8 cellular contexts compared by ENCODE assay signal in the genomic region with DNA sequence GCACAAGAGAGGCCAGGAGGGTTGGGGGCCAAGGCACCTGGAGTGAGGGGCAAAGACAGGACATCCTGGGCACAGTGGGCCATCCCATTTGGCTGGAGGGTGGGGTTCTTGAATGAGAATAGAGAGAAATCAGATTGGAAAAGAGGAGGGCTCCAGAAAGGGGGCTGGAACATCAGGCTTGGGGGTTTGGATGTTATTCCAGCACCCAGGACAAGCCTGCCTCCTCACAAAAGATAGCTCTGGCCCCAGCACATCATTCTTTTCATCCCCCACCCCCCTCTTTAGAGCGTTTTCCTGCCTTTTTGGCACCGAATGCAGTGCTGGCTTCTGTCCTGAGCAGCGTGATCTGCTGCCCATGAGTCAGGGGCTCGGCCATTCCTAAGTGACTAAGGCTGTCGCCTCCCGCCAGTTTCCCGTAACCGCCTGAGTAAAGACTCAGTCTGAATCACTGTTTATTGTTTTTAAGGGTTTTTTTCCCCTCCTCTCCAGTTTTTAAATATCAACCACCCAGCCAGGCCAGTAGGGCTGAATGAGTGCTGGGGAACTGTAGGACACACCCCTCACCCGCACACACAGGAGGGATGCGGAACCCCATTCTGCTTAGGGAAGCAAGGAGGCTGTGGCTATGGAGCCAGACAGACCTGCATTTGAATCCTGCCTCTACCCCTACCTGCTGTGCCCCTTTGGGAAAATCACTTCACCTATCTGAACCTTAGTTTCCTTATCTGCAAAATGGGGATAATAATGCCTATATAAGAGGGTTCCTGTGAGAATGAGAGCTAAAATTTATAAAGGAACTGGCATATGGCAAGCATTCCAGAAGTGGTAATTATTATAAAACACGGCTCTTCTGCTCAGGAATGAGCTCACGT. TPM values are rescaled to one million over a fixed set of nuclear protein-coding genes. Genes with fewer than 3 reads are reported as not detected.
A peak's percentile ranks its signal among the peaks of the same experiment; 100 is the strongest.
DNase-seq lines count a peak whose midpoint lies in the region; ATAC-seq and TF ChIP-seq lines count a peak whose summit lies in the region.

No MANE protein-coding gene starts in this region.

- 64 to 69% (median 66%) methylated on average over 12 of the region's 12 CpGs for WGBS in spleen, 5 donors

- TF ChIP-seq RAD21 in HCT116 (IDR thresholded peaks at IDR 0.05; ENCODE audit: low read depth): peak; percentile 28

- BruUV-seq in HCT116 (replicated peaks; lab: Mats Ljungman, UMichigan): no TSS peak

- H3K9me3 Mint-ChIP-seq in activated T-cell treated with anti-CD3 and anti-CD28 coated beads, Interleukin-2, amount 50 U/mL, for 4 hours: no peaks in the 10 kb centered on the region

- H3K9me3 ChIP-seq in HCT116 (ENCODE audit: control insufficient read depth in 1 of 2, insufficient read depth in 1 of 2, low read depth in 1 of 2, low read length in 2 of 2) (no peaks in the 10 kb centered on the region), skeletal muscle tissue (ENCODE audit: control insufficient read depth in 3 of 3, low read length in 3 of 3) (no peaks in the 10 kb centered on the region), spleen (no peaks in the 10 kb centered on the region)

- no peak for TF ChIP-seq POLR2A in HCT116 (IDR thresholded peaks at IDR 0.05; ENCODE audit: borderline replicate concordance, extremely low read depth, insufficient read depth, insufficient read length)
- TF ChIP-seq POLR2A in spleen (IDR thresholded peaks at IDR 0.05): no peak

- no peaks in the 10 kb centered on the region for H3K4me1 Mint-ChIP-seq in activated T-cell treated with anti-CD3 and anti-CD28 coated beads, Interleukin-2, amount 50 U/mL, for 4 hours (ENCODE audit: low read depth)

- H3K27me3 Mint-ChIP-seq in activated T-cell treated with anti-CD3 and anti-CD28 coated beads, Interleukin-2, amount 50 U/mL, for 4 hours (ENCODE audit: low read depth): peaks cover 8% of the 10 kb centered on the region

- H3K4me1 ChIP-seq in HCT116 (ENCODE audit: control insufficient read depth in 1 of 2, insufficient read depth in 2 of 2, low read length in 2 of 2) (peaks cover 11 to 37% of the 10 kb centered on the region in 2 experiments), skeletal muscle tissue (ENCODE audit: control insufficient read depth in 3 of 3, insufficient read depth in 3 of 3, low read length in 3 of 3) (peaks cover 35 to 47% (median 44%) of the 10 kb centered on the region in 3 donors), spleen (peaks cover 0 to 14% (median 0%) of the 10 kb centered on the region in 6 donors)

- DNase-seq in HCT116 (ENCODE audit: low read depth, low spot score) (peak; percentile 75), astrocyte of the spinal cord (ENCODE audit: low read depth, low spot score) (peak; percentile 98), iPS-NIHi11 (ENCODE audit: low spot score) (peak; percentile 45), spleen (no peak), NCI-H524 (lab: John Stamatoyannopoulos, UW) (no peak), NCI-H345 (lab: John Stamatoyannopoulos, UW) (no peak)
- no peak for DNase-seq in activated T-cell treated with anti-CD3 and anti-CD28 coated beads, Interleukin-2, amount 50 U/mL, for 4 hours

- RAD21 ChIA-PET in HCT116 (lab: Charles Lee; ENCODE audit: low non-redundant PET in 1 of 2, low total read pairs in 2 of 2, uncharacterized antibody in 2 of 2, unreplicated experiment in 2 of 2): no interaction called here

- peak; percentile 91 for ATAC-seq in HCT116
- ATAC-seq in activated T-cell treated with anti-CD3 and anti-CD28 coated beads, Interleukin-2, amount 50 U/mL, for 4 hours: no peak

- peak overlapping the region; percentile 72 for H3K4me2 ChIP-seq in HCT116 (ENCODE audit: low read length)

- no peaks in the 10 kb centered on the region for H3K36me3 Mint-ChIP-seq in activated T-cell treated with anti-CD3 and anti-CD28 coated beads, Interleukin-2, amount 50 U/mL, for 4 hours (ENCODE audit: insufficient read depth)

- H3K4me3 Mint-ChIP-seq in activated T-cell treated with anti-CD3 and anti-CD28 coated beads, Interleukin-2, amount 50 U/mL, for 4 hours: no peak overlapping the region

- H3K9ac ChIP-seq in HCT116 (ENCODE audit: low read length) (peak overlapping the region; percentile 35), skeletal muscle tissue (ENCODE audit: low read depth in 1 of 3, low read length in 3 of 3) (peak overlapping the region in 1 of 3 donors; percentile 40)

- TF ChIP-seq CTCF in HCT116 (IDR thresholded peaks at IDR 0.05 in 2 of 3, conservative IDR thresholded peaks at IDR 0.05 in 1 of 3; ENCODE audit: borderline replicate concordance in 1 of 3, insufficient read depth in 1 of 3, low read depth in 2 of 3, low read length in 2 of 3) (no peak), astrocyte of the spinal cord (IDR thresholded peaks at IDR 0.05; ENCODE audit: low read depth, low read length) (no peak), spleen (IDR thresholded peaks at IDR 0.05 in 8 of 11, conservative IDR thresholded peaks at IDR 0.05 in 3 of 11) (no peak)

- no peaks in the 10 kb centered on the region for H3K79me2 ChIP-seq in HCT116 (ENCODE audit: insufficient read depth, low read length)

- intact Hi-C loops in HCT116 (cut with micrococcal nuclease): no loop called here
- intact Hi-C loops in spleen (cut with DNase I; ENCODE audit: low total_unique reads): no loop called here

- H3K4me3 ChIP-seq in HCT116 (replicated peaks in 1 of 2; ENCODE audit: low read depth in 1 of 2, low read length in 2 of 2): peak overlapping the region; percentile 10 to 17
- no peak overlapping the region for H3K4me3 ChIP-seq in astrocyte of the spinal cord (ENCODE audit: low read depth, low read length)
- no peak overlapping the region for H3K4me3 ChIP-seq in skeletal muscle tissue (ENCODE audit: low read length in 3 of 3)
- no peak overlapping the region for H3K4me3 ChIP-seq in spleen

- in situ Hi-C loops in astrocyte of the spinal cord (cut with HindIII; ENCODE audit: low sequenced_read_pairs): no loop called here

- H2AFZ ChIP-seq in HCT116 (ENCODE audit: low read depth, low read length, poor library complexity, severe bottlenecking): peak overlapping the region; percentile 77

- H3K36me3 ChIP-seq in HCT116 (ENCODE audit: control insufficient read depth in 1 of 2, insufficient read depth in 2 of 2, low read length in 2 of 2) (no peaks in the 10 kb centered on the region), skeletal muscle tissue (ENCODE audit: control insufficient read depth in 3 of 3, insufficient read depth in 3 of 3, low read length in 3 of 3) (no peaks in the 10 kb centered on the region), spleen (no peaks in the 10 kb centered on the region)

- no peak overlapping the region for H3K27ac ChIP-seq in HCT116 (ENCODE audit: low read depth, low read length)
- H3K27ac ChIP-seq in skeletal muscle tissue (ENCODE audit: low read depth, low read length): peak overlapping the region; percentile 63
- H3K27ac ChIP-seq in spleen: peak overlapping the region in 4 of 8 donors; percentile 2 to 28 (median 16)

- CTCF ChIA-PET in HCT116 (lab: Charles Lee): no interaction called here

- POLR2A ChIA-PET in HCT116 (lab: Charles Lee): interaction anchor here (0.8 kb wide), 1 partner anchor 9 kb away, joined by 3 read pairs; no protein-coding TSS in a partner anchor

- H4K20me1 ChIP-seq in HCT116 (ENCODE audit: insufficient read depth): no peaks in the 10 kb centered on the region

- H3K27me3 ChIP-seq in HCT116 (ENCODE audit: insufficient read depth, low read length): no peaks in the 10 kb centered on the region
- H3K27me3 ChIP-seq in skeletal muscle tissue (ENCODE audit: control insufficient read depth in 3 of 3, insufficient read depth in 3 of 3, low read length in 3 of 3): no peaks in the 10 kb centered on the region
- peaks cover 0 to 4% (median 0%) of the 10 kb centered on the region in 7 donors for H3K27me3 ChIP-seq in spleen (replicated peaks in 1 of 7)

- H3K9me2 ChIP-seq in HCT116 (ENCODE audit: insufficient read depth): no peaks in the 10 kb centered on the region

TF ChIP-seq in HCT116, 20 proteins besides CTCF, POLR2A, EP300 and RAD21 (continues in another document):
- TF ChIP-seq, protein P1, sequence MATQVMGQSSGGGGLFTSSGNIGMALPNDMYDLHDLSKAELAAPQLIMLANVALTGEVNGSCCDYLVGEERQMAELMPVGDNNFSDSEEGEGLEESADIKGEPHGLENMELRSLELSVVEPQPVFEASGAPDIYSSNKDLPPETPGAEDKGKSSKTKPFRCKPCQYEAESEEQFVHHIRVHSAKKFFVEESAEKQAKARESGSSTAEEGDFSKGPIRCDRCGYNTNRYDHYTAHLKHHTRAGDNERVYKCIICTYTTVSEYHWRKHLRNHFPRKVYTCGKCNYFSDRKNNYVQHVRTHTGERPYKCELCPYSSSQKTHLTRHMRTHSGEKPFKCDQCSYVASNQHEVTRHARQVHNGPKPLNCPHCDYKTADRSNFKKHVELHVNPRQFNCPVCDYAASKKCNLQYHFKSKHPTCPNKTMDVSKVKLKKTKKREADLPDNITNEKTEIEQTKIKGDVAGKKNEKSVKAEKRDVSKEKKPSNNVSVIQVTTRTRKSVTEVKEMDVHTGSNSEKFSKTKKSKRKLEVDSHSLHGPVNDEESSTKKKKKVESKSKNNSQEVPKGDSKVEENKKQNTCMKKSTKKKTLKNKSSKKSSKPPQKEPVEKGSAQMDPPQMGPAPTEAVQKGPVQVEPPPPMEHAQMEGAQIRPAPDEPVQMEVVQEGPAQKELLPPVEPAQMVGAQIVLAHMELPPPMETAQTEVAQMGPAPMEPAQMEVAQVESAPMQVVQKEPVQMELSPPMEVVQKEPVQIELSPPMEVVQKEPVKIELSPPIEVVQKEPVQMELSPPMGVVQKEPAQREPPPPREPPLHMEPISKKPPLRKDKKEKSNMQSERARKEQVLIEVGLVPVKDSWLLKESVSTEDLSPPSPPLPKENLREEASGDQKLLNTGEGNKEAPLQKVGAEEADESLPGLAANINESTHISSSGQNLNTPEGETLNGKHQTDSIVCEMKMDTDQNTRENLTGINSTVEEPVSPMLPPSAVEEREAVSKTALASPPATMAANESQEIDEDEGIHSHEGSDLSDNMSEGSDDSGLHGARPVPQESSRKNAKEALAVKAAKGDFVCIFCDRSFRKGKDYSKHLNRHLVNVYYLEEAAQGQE (IDR thresholded peaks at IDR 0.05; ENCODE audit: low read depth): no peak
- TF ChIP-seq, protein P2, sequence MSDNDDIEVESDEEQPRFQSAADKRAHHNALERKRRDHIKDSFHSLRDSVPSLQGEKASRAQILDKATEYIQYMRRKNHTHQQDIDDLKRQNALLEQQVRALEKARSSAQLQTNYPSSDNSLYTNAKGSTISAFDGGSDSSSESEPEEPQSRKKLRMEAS (IDR thresholded peaks at IDR 0.05): peak; percentile 81
- no peak for TF ChIP-seq ZFX (IDR thresholded peaks at IDR 0.05)
- TF ChIP-seq POLR2AphosphoS5 (IDR thresholded peaks at IDR 0.05; ENCODE audit: low read depth, low read length): peak; percentile 36; the same call in 1 of the 2 replicates
- TF ChIP-seq CEBPB (IDR thresholded peaks at IDR 0.05; ENCODE audit: low read depth): peak; percentile 29; the same call in 1 of the 2 replicates
- no peak for TF ChIP-seq EGR1 (IDR thresholded peaks at IDR 0.05; ENCODE audit: low read depth)

RNA-seq across cellular contexts. Expression of a gene that starts 32.4 kb away (rescaled TPM):
- total RNA-seq in HCT116 (2021; ENCODE audit: unreplicated experiment) (2.1 TPM), skeletal muscle tissue (43.3 TPM), spleen (10 to 100 TPM in 1 of 7 donors, 1 to 10 TPM in 6; 2.6 to 11.6 (median 6.2) TPM)
- polyA plus RNA-seq in HCT116 (2012): 1.2 and 1.3 TPM in 2 replicates
- 1 to 10 TPM in 1 of 3 donors, under 1 TPM in 2; 0.46 to 1.3 (median 0.48) TPM for polyA plus RNA-seq in spleen
- total RNA-seq in activated T-cell treated with anti-CD3 and anti-CD28 coated beads, Interleukin-2, amount 50 U/mL, for 4 hours: under 1 TPM; 0.08 to 0.60 (median 0.35) TPM

Comparison
In these comparisons a context has a peak if more than half of its experiments do, and no peak if none do; other contexts are left out.
1. DNase-seq: peak in HCT116 (single experiment), astrocyte of the spinal cord (single experiment) and iPS-NIHi11 (single experiment); none in spleen (single experiment), NCI-H524 (0 of 2), NCI-H345 (single experiment) and activated T-cell treated with anti-CD3 and anti-CD28 coated beads, Interleukin-2, amount 50 U/mL, for 4 hours (single experiment).
2. H3K4me3 ChIP-seq: peak in HCT116 (2 of 2); none in astrocyte of the spinal cord (single experiment), skeletal muscle tissue (0 of 3) and spleen (0 of 8).